20 cellular contexts compared by ENCODE assay signal in the genomic region with DNA sequence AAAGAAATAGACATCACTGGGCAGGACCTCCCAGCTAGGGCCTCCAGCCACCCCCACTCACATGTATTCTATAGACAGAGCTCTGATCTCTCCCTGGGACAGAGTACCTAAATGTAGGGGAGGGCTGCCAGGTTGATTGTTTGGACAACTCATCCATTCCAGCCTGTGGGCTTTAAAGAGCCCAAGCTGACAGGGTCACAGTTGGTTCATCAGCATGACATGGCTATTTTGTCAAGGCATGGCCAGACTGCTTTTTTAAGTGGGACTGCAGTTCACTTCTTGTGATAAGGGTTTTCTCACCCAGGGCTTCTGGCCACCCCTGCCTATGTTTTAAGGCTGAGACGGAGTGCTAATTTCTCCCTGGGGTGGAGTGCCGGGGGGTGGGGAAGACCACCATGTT.
DNase-seq lines count a peak whose midpoint lies in the region; ATAC-seq, FAIRE-seq and TF ChIP-seq lines count a peak whose summit lies in the region.
"Had no signal": no experiment of that assay in that cellular context is flagged by ENCODE, and none has a peak within 500 bp of the region (broad histone marks: within the 10 kb centered on the region; RNA-seq: fewer than 3 reads in every experiment).

No MANE protein-coding gene starts in this region.

- TF ChIP-seq CTCF in K562 (IDR thresholded peaks at IDR 0.05 in 2 of 3, conservative IDR thresholded peaks at IDR 0.05 in 1 of 3; ENCODE audit: insufficient read depth in 2 of 3, low read depth in 1 of 3, low read length in 3 of 3), result no peak

- no peak overlapping the region for H2AFZ ChIP-seq in K562 (ENCODE audit: low read depth, low read length)
- H2AFZ ChIP-seq: GM23338 had no signal

- peak overlapping the region; percentile 72; the same call in 2 of the 3 replicates for H3K27ac ChIP-seq in K562 (ENCODE audit: extremely low read depth, low read depth, low read length)
- H3K27ac ChIP-seq: 22Rv1; BLaER1 treated with 17β-estradiol and CSF1 and Interleukin-3, amounts not matched to agents 10 nM and 100 nM had no signal

- H3K9ac ChIP-seq in K562 (ENCODE audit: insufficient read depth in 1 of 2, low read depth in 2 of 2, low read length in 2 of 2), result peak overlapping the region in 1 of 2 experiments; percentile 22; a peak in 2 of 4 replicates
- H3K9ac ChIP-seq: BLaER1 treated with 17β-estradiol and CSF1 and Interleukin-3, amounts not matched to agents 10 nM and 100 nM had no signal

- no peaks in the 10 kb centered on the region for H3K36me3 Mint-ChIP-seq in T-helper 17 cell (ENCODE audit: low read depth)
- H3K36me3 Mint-ChIP-seq: CD14-positive monocyte; CD4-positive, alpha-beta memory T cell had no signal

- peak overlapping the region; percentile 37 for H3K4me2 ChIP-seq in K562 (ENCODE audit: insufficient read depth, low read length)
- H3K4me2 ChIP-seq: BLaER1 treated with 17β-estradiol and CSF1 and Interleukin-3, amounts not matched to agents 10 nM and 100 nM; GM23338 had no signal

- DNase-seq in Caki2 (ENCODE audit: low read depth), result peak; percentile 4
- DNase-seq in OCI-M1 (lab: John Stamatoyannopoulos, UW), result peak; percentile 66
- peak in 3 of 4 experiments; percentile 4 to 79 (median 26) for DNase-seq in K562 (ENCODE audit: extremely low read depth in 1 of 4, low spot score in 3 of 4)
- DNase-seq in CD1c-positive myeloid dendritic cell (ENCODE audit: extremely low spot score), result no peak
- no peak for DNase-seq in DMS79 (lab: John Stamatoyannopoulos, UW)
- DNase-seq in T-helper 17 cell, result no peak
- DNase-seq: BE2C; CD4-positive, alpha-beta memory T cell; COR-L47; DMS153; EL; GF-D8; H9 had no signal

- in situ Hi-C loops in Caki2 (cut with HindIII; ENCODE audit: low pct_unique_long_range_greater_than_20kb, low sequenced_read_pairs) (no loop called here), K562 (cut with MboI) (loop anchor here (10.0 kb wide), 1 partner anchor 84 kb away; no protein-coding TSS in a partner anchor)

- no peak overlapping the region for H3K4me3 ChIP-seq in K562
- H3K4me3 ChIP-seq: BLaER1 treated with 17β-estradiol and CSF1 and Interleukin-3, amounts not matched to agents 10 nM and 100 nM; GM23338 had no signal

- WGBS in K562 (ENCODE audit: insufficient coverage, low coverage, missing lambda C conversion rate), result no CpG with 5 or more reads among the region's 2 CpGs

- ATAC-seq in K562, result peak; percentile 92
- no peak for ATAC-seq in T-helper 17 cell
- ATAC-seq: GM23338, HCT116 had no signal

- no peaks in the 10 kb centered on the region for H3K4me1 Mint-ChIP-seq in T-helper 17 cell
- H3K4me1 Mint-ChIP-seq: CD14-positive monocyte; CD4-positive, alpha-beta memory T cell had no signal

- H3K9me1 ChIP-seq in K562 (ENCODE audit: control insufficient read depth, insufficient read depth, low read length), result no peaks in the 10 kb centered on the region

- H3K79me2 ChIP-seq in K562 (ENCODE audit: control insufficient read depth, insufficient read depth, low read length), result peaks cover 43% of the 10 kb centered on the region

- peak; percentile 19; the same call in 1 of the 2 replicates for TF ChIP-seq EP300 in K562 (IDR thresholded peaks at IDR 0.05; ENCODE audit: low read length)

- H3K9me3 ChIP-seq in K562 (replicated peaks; ENCODE audit: control insufficient read depth, insufficient read depth, low read depth, low read length) (no peaks in the 10 kb centered on the region), T-helper 17 cell (ENCODE audit: control insufficient read depth, low read length, poor library complexity, severe bottlenecking) (no peaks in the 10 kb centered on the region)
- H3K9me3 ChIP-seq: BE2C had no signal

- no peaks in the 10 kb centered on the region for H3K27me3 Mint-ChIP-seq in T-helper 17 cell
- H3K27me3 Mint-ChIP-seq: CD4-positive, alpha-beta memory T cell had no signal

- BruUV-seq in K562 (replicated peaks; lab: Mats Ljungman, UMichigan), result no TSS peak

- CTCF ChIA-PET in K562 (lab: Yijun Ruan, JAX; ENCODE audit: low intra/inter-chr PET ratio), result no interaction called here

- H3K27ac Mint-ChIP-seq in T-helper 17 cell, result no peak overlapping the region
- H3K27ac Mint-ChIP-seq: CD14-positive monocyte; CD4-positive, alpha-beta memory T cell; GM23338 had no signal

- H3K36me3 ChIP-seq in K562 (ENCODE audit: control insufficient read depth, insufficient read depth, low read length), result no peaks in the 10 kb centered on the region
- H3K36me3 ChIP-seq: BE2C; BLaER1 treated with 17β-estradiol and CSF1 and Interleukin-3, amounts not matched to agents 10 nM and 100 nM had no signal

- intact Hi-C loops in K562 (cut with micrococcal nuclease), result no loop called here

- peaks cover 0 to 3% of the 10 kb centered on the region in 2 experiments; a peak in 2 of 5 replicates for H3K4me1 ChIP-seq in K562 (replicated peaks in 1 of 2; ENCODE audit: control insufficient read depth in 2 of 2, insufficient read depth in 2 of 2, low read length in 2 of 2)
- H3K4me1 ChIP-seq: BE2C; BLaER1 treated with 17β-estradiol and CSF1 and Interleukin-3, amounts not matched to agents 10 nM and 100 nM had no signal

- no peaks in the 10 kb centered on the region for H4K20me1 ChIP-seq in K562 (replicated peaks; ENCODE audit: control insufficient read depth, insufficient read depth, low read length)
- H4K20me1 ChIP-seq: BLaER1 treated with 17β-estradiol and CSF1 and Interleukin-3, amounts not matched to agents 10 nM and 100 nM had no signal

- FAIRE-seq in K562 (lab: Jason Lieb, UNC), result peak; percentile 93
- FAIRE-seq: GM12891, GM18507 had no signal

- POLR2A ChIA-PET in K562 (lab: Yijun Ruan, JAX), result interaction anchor here (0.6 to 1.1 kb wide), 3 partner anchors 87 to 1655 kb away, joined by 3 to 4 read pairs (median 4); no protein-coding TSS in a partner anchor

- no peaks in the 10 kb centered on the region for H3K27me3 ChIP-seq in K562 (ENCODE audit: control insufficient read depth in 2 of 2, insufficient read depth in 2 of 2, low read length in 2 of 2)
- H3K27me3 ChIP-seq: BE2C had no signal

- TF ChIP-seq RAD21 in K562 (CRISPR knock-in tag; conservative IDR thresholded peaks at IDR 0.05 in 1 of 2, IDR thresholded peaks at IDR 0.05 in 1 of 2), result no peak

- H3K4me3 Mint-ChIP-seq in T-helper 17 cell, result no peak overlapping the region
- H3K4me3 Mint-ChIP-seq: CD14-positive monocyte; CD4-positive, alpha-beta memory T cell; GM23338; H9 had no signal

- no peak for TF ChIP-seq POLR2A in K562 (conservative IDR thresholded peaks at IDR 0.05)

TF ChIP-seq in K562, 482 proteins besides CTCF, POLR2A, EP300 and RAD21 (continues in another document):
- TF ChIP-seq, protein P1, sequence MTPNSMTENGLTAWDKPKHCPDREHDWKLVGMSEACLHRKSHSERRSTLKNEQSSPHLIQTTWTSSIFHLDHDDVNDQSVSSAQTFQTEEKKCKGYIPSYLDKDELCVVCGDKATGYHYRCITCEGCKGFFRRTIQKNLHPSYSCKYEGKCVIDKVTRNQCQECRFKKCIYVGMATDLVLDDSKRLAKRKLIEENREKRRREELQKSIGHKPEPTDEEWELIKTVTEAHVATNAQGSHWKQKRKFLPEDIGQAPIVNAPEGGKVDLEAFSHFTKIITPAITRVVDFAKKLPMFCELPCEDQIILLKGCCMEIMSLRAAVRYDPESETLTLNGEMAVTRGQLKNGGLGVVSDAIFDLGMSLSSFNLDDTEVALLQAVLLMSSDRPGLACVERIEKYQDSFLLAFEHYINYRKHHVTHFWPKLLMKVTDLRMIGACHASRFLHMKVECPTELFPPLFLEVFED (CRISPR knock-in tag; conservative IDR thresholded peaks at IDR 0.05), result no peak
- TF ChIP-seq, protein P2, sequence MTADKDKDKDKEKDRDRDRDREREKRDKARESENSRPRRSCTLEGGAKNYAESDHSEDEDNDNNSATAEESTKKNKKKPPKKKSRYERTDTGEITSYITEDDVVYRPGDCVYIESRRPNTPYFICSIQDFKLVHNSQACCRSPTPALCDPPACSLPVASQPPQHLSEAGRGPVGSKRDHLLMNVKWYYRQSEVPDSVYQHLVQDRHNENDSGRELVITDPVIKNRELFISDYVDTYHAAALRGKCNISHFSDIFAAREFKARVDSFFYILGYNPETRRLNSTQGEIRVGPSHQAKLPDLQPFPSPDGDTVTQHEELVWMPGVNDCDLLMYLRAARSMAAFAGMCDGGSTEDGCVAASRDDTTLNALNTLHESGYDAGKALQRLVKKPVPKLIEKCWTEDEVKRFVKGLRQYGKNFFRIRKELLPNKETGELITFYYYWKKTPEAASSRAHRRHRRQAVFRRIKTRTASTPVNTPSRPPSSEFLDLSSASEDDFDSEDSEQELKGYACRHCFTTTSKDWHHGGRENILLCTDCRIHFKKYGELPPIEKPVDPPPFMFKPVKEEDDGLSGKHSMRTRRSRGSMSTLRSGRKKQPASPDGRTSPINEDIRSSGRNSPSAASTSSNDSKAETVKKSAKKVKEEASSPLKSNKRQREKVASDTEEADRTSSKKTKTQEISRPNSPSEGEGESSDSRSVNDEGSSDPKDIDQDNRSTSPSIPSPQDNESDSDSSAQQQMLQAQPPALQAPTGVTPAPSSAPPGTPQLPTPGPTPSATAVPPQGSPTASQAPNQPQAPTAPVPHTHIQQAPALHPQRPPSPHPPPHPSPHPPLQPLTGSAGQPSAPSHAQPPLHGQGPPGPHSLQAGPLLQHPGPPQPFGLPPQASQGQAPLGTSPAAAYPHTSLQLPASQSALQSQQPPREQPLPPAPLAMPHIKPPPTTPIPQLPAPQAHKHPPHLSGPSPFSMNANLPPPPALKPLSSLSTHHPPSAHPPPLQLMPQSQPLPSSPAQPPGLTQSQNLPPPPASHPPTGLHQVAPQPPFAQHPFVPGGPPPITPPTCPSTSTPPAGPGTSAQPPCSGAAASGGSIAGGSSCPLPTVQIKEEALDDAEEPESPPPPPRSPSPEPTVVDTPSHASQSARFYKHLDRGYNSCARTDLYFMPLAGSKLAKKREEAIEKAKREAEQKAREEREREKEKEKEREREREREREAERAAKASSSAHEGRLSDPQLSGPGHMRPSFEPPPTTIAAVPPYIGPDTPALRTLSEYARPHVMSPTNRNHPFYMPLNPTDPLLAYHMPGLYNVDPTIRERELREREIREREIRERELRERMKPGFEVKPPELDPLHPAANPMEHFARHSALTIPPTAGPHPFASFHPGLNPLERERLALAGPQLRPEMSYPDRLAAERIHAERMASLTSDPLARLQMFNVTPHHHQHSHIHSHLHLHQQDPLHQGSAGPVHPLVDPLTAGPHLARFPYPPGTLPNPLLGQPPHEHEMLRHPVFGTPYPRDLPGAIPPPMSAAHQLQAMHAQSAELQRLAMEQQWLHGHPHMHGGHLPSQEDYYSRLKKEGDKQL (CRISPR knock-in tag; IDR thresholded peaks at IDR 0.05; ENCODE audit: borderline replicate concordance), result no peak
- no peak for TF ChIP-seq GABPA (tag; conservative IDR thresholded peaks at IDR 0.05; ENCODE audit: low read depth)
- TF ChIP-seq PHF21A (IDR thresholded peaks at IDR 0.05; ENCODE audit: borderline replicate concordance, low read depth), result 0 out of 2 replicates have a peak, but pooled peaks have one; percentile 37
- peak; percentile 61 for TF ChIP-seq MEIS2 (IDR thresholded peaks at IDR 0.05; ENCODE audit: partially characterized antibody)

Comparison
In these comparisons a context has a peak if more than half of its experiments do, and no peak if none do; other contexts are left out.
1. DNase-seq: peak in Caki2 (single experiment), OCI-M1 (single experiment) and K562 (3 of 4); none in CD1c-positive myeloid dendritic cell (single experiment), DMS79 (single experiment) and T-helper 17 cell (0 of 3).